In the genomic region with DNA sequence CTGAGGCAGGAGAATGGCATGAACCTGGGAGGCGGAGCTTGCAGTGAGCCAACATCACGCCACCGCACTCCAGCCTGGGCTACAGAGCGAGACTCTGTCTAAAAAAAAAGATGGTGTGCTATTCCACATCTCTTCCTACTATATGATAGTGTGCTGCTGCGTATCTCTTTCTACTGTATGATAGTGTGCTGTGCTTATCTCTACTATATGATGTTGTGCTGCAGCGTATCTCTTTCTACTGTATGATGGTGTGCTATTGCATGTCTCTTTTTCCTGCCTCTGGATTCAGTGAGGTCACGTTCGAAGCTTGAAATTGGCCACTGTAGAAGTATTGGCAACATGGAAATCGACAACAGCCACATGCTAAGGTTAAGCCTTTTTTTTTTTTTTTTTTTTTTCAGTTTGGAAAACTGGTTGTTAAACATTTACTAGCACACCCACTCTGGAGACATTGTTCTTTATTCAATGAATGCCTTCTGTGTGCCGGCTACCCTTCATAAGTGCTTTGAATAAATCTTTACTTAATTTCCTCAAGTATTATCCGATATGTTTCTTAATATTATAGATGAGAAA, we compare ENCODE assay signal across 26 cellular contexts. TPM values are rescaled to one million over a fixed set of nuclear protein-coding genes. Genes with fewer than 3 reads are reported as not detected.
"Had no signal": no experiment of that assay in that cellular context is flagged by ENCODE, and none has a peak within 500 bp of the region (broad histone marks: within the 10 kb centered on the region; RNA-seq: fewer than 3 reads in every experiment).

No MANE protein-coding gene starts in this region.

- H3K36me3 ChIP-seq: neutrophil had no signal

- H3K9me3 ChIP-seq: neutrophil had no signal

- H3K27me3 Mint-ChIP-seq: activated CD4-positive, alpha-beta memory T cell treated with anti-CD3 and anti-CD28 coated beads, Interleukin-2, amount 10 ng/mL, durations not matched to agents 7 days and 5 days; activated CD4-positive, alpha-beta T cell treated with anti-CD3 and anti-CD28 coated beads, Interleukin-2, amount 10 ng/mL, durations not matched to agents 7 days and 5 days; activated naive CD4-positive, alpha-beta T cell treated with anti-CD3 and anti-CD28 coated beads, Interleukin-2, amount 10 ng/mL, durations not matched to agents 7 days and 5 days; activated naive CD8-positive, alpha-beta T cell treated with anti-CD3 and anti-CD28 coated beads, Interleukin-2, amount 10 ng/mL, durations not matched to agents 7 days and 5 days; activated T-cell treated with anti-CD3 and anti-CD28 coated beads, Interleukin-2, amount 50 U/mL, for 24 hours; naive B cell; progenitor cell of endocrine pancreas had no signal

- H3K27ac ChIP-seq: ascending aorta, neutrophil, tibial nerve had no signal

- H3K4me1 ChIP-seq: ascending aorta had no signal

- H3K4me3 Mint-ChIP-seq: activated CD4-positive, alpha-beta memory T cell treated with anti-CD3 and anti-CD28 coated beads, Interleukin-2, amount 10 ng/mL, durations not matched to agents 7 days and 5 days; activated CD4-positive, alpha-beta T cell treated with anti-CD3 and anti-CD28 coated beads, Interleukin-2, amount 10 ng/mL, durations not matched to agents 7 days and 5 days; activated naive CD4-positive, alpha-beta T cell treated with anti-CD3 and anti-CD28 coated beads, Interleukin-2, amount 10 ng/mL, durations not matched to agents 7 days and 5 days; activated naive CD8-positive, alpha-beta T cell treated with anti-CD3 and anti-CD28 coated beads, Interleukin-2, amount 10 ng/mL, durations not matched to agents 7 days and 5 days; activated T-cell treated with anti-CD3 and anti-CD28 coated beads, Interleukin-2, amount 50 U/mL, for 24 hours; naive B cell; nephron progenitor cell; WTC11 had no signal

- H3K4me1 Mint-ChIP-seq: nephron progenitor cell had no signal

- H3K27me3 ChIP-seq: ascending aorta, neutrophil, tibial nerve had no signal

- ATAC-seq: left cardiac atrium, WTC11 had no signal

- H3K27ac Mint-ChIP-seq: activated CD4-positive, alpha-beta memory T cell treated with anti-CD3 and anti-CD28 coated beads, Interleukin-2, amount 10 ng/mL, durations not matched to agents 7 days and 5 days; activated CD4-positive, alpha-beta T cell treated with anti-CD3 and anti-CD28 coated beads, Interleukin-2, amount 10 ng/mL, durations not matched to agents 7 days and 5 days; activated naive CD4-positive, alpha-beta T cell treated with anti-CD3 and anti-CD28 coated beads, Interleukin-2, amount 10 ng/mL, durations not matched to agents 7 days and 5 days; activated naive CD8-positive, alpha-beta T cell treated with anti-CD3 and anti-CD28 coated beads, Interleukin-2, amount 10 ng/mL, durations not matched to agents 7 days and 5 days; activated T-cell treated with anti-CD3 and anti-CD28 coated beads, Interleukin-2, amount 50 U/mL, for 24 hours; progenitor cell of endocrine pancreas; WTC11 had no signal

- H3K4me3 ChIP-seq: ascending aorta, tibial nerve had no signal

- DNase-seq: activated CD4-positive, alpha-beta memory T cell treated with anti-CD3 and anti-CD28 coated beads, Interleukin-2, amount 10 ng/mL, durations not matched to agents 7 days and 5 days; activated CD4-positive, alpha-beta T cell treated with anti-CD3 and anti-CD28 coated beads for 1 hour; activated CD4-positive, alpha-beta T cell treated with anti-CD3 and anti-CD28 coated beads, Interleukin-2, amount 10 ng/mL, durations not matched to agents 7 days and 5 days; activated CD8-positive, alpha-beta memory T cell treated with anti-CD3 and anti-CD28 coated beads, Interleukin-2, amount 50 U/mL, for 48 hours; activated gamma-delta T cell; activated naive CD4-positive, alpha-beta T cell treated with anti-CD3 and anti-CD28 coated beads, Interleukin-2, amount 10 ng/mL, durations not matched to agents 7 days and 5 days; activated naive CD8-positive, alpha-beta T cell treated with anti-CD3 and anti-CD28 coated beads, Interleukin-2, amount 10 ng/mL, durations not matched to agents 7 days and 5 days; activated T-cell treated with anti-CD3 and anti-CD28 coated beads, Interleukin-2, amount 50 U/mL, for 24 hours; caudate nucleus; head of caudate nucleus; left cardiac atrium; naive B cell; nephron progenitor cell; retina; stimulated activated CD4-positive, alpha-beta T cell treated with anti-CD3 and anti-CD28 coated beads, Interleukin-15, amount 100 ng/mL, for 24 hours; stimulated activated CD4-positive, alpha-beta T cell treated with anti-CD3 and anti-CD28 coated beads, Interleukin-2, amount 100 ng/mL, for 24 hours; stimulated activated naive CD4-positive, alpha-beta T cell treated with Interleukin-2 at 50 U/mL for 16 hours; SW 1271; T-helper 2 cell had no signal

RNA-seq across cellular contexts. Expression of a gene that starts 31.3 kb away (rescaled TPM):
- total RNA-seq: ascending aorta, lung microvascular endothelial cell, mesenteric fat pad had no signal
